Comparison of ENCODE assay signal across 8 cellular contexts in the genomic region with DNA sequence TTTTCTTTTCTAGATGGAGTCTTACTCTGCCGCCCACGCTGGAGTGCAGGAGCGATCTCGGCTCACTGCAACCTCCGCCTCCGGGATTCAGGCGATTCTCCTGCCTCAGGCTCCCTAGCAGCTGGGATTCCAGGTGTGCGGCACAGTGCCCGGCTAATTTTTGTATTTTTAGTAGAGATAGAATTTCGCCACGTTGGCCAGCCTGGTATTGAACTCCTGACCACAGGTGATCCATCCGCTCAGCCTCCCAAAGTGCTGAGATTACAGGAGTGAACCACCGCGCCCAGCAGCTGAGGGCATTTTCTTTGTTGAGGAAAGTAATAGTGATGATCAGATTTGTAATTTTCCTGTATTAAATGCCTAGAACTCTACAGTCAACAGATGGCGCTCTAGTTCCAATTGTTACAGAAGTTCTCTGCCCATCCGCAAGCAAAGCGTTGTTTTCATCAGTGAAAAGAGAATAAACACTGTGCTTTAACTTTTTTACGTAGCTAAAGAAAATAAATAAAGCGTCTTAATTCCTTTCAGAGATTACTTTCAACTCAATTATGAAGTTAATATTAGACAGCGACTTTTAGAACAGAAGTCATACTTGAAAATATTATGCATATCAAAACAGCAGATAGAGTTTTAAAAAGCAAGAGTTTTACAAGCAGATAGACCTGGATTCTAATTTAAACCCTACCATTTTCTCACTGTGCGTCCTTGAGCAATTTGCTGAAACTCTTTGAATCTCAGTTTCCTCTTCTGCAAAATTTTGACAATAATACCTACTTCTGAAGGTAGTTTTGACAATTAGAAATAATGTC.
DNase-seq lines count a peak whose midpoint lies in the region; ATAC-seq, FAIRE-seq and TF ChIP-seq lines count a peak whose summit lies in the region.

No MANE protein-coding gene starts in this region.

- no peaks in the 10 kb centered on the region for H3K9me3 ChIP-seq in Caco-2
- no peaks in the 10 kb centered on the region for H3K9me3 ChIP-seq in MM.1S (replicated peaks; ENCODE audit: insufficient read depth, low read length)
- H3K9me3 ChIP-seq in keratinocyte (ENCODE audit: control insufficient read depth, low read depth, low read length): no peaks in the 10 kb centered on the region

- TF ChIP-seq CTCF in Caco-2 (IDR thresholded peaks at IDR 0.05; ENCODE audit: insufficient read depth in 1 of 2, low read depth in 1 of 2, low read length in 1 of 2, severe bottlenecking in 1 of 2, unreplicated experiment in 1 of 2): peak; percentile 64
- TF ChIP-seq CTCF in MM.1S (IDR thresholded peaks at IDR 0.05; ENCODE audit: low read length): peak; percentile 79
- TF ChIP-seq CTCF in keratinocyte (optimal IDR thresholded peaks at IDR 0.05 in 1 of 3, IDR thresholded peaks at IDR 0.05 in 1 of 3, conservative IDR thresholded peaks at IDR 0.05 in 1 of 3; ENCODE audit: extremely low read depth in 1 of 3, insufficient read depth in 2 of 3, low read length in 3 of 3): peak; percentile 37 to 74 (median 56)

- TF ChIP-seq POLR2A in GM18505 (IDR thresholded peaks at IDR 0.05; ENCODE audit: borderline replicate concordance, extremely low read depth, insufficient read depth, insufficient read length): no peak

- peak; percentile 97 for FAIRE-seq in GM19239 (lab: Jason Lieb, UNC)
- peak; percentile 87 for FAIRE-seq in keratinocyte (lab: Jason Lieb, UNC)

- H3K79me2 ChIP-seq in MM.1S (ENCODE audit: low read length) (no peaks in the 10 kb centered on the region), keratinocyte (ENCODE audit: control insufficient read depth, insufficient read depth, low read length) (no peaks in the 10 kb centered on the region)

- H4K20me1 ChIP-seq in MM.1S (ENCODE audit: insufficient read depth, low read length) (no peaks in the 10 kb centered on the region), keratinocyte (ENCODE audit: control insufficient read depth, extremely low read depth, insufficient read depth, low read length) (no peaks in the 10 kb centered on the region)

- no peaks in the 10 kb centered on the region for H3K9me2 ChIP-seq in MM.1S (replicated peaks; ENCODE audit: insufficient read depth, low read length)

- H3K9me3 Mint-ChIP-seq in Caco-2 (ENCODE audit: unreplicated experiment): no peaks in the 10 kb centered on the region
- no peaks in the 10 kb centered on the region for H3K9me3 Mint-ChIP-seq in stimulated activated naive B cell treated with anti-CD40 and anti-IgM and Interleukin-4, amounts not matched to agents 10 μg/mL and 1 μg/mL and 100 μg/mL, for 72 hours

- CTCF ChIA-PET in Caco-2 (lab: Charles Lee): interaction anchor here (1.0 kb wide), 1 partner anchor 507 kb away, joined by 3 read pairs; the partner anchor contains the start of gene GALNT4

- no peaks in the 10 kb centered on the region for H3K36me3 ChIP-seq in Caco-2 (ENCODE audit: control insufficient read depth, insufficient read depth, low read length)
- no peaks in the 10 kb centered on the region for H3K36me3 ChIP-seq in MM.1S (replicated peaks; ENCODE audit: insufficient read depth, low read length)
- H3K36me3 ChIP-seq in keratinocyte (ENCODE audit: control insufficient read depth in 2 of 2, extremely low read depth in 1 of 2, insufficient read depth in 2 of 2, low read length in 2 of 2): no peaks in the 10 kb centered on the region

- H3K27ac ChIP-seq in MM.1S (ENCODE audit: low read length) (no peak overlapping the region), caudate nucleus (ENCODE audit: low read depth, low read length) (no peak overlapping the region), keratinocyte (ENCODE audit: control insufficient read depth, insufficient read depth, low read length) (no peak overlapping the region)

- peak overlapping the region; percentile 45 for H2AFZ ChIP-seq in MM.1S (ENCODE audit: low read length)
- H2AFZ ChIP-seq in keratinocyte (ENCODE audit: control insufficient read depth, low read length): peak overlapping the region; percentile 66

- H3K4me3 ChIP-seq in Caco-2 (ENCODE audit: low read depth, low read length): peak overlapping the region; percentile 10; the same call in 1 of the 2 replicates
- peak overlapping the region; percentile 20; the same call in 1 of the 2 replicates for H3K4me3 ChIP-seq in MM.1S (ENCODE audit: low read length)
- peak overlapping the region; percentile 14 to 39 (median 23) for H3K4me3 ChIP-seq in keratinocyte (ENCODE audit: control insufficient read depth in 2 of 3, extremely low read depth in 1 of 3, insufficient read depth in 2 of 3, low read depth in 1 of 3, low read length in 3 of 3)

- POLR2A ChIA-PET in Caco-2 (lab: Charles Lee): no interaction called here

- intact Hi-C loops in Caco-2 (cut with micrococcal nuclease; ENCODE audit: unreplicated experiment): no loop called here

- dilution Hi-C loops in keratinocyte (cut with MboI; ENCODE audit: extremely low pct_ligation_motif_present, low sequenced_read_pairs): no loop called here

- H3K27me3 Mint-ChIP-seq in Caco-2 (ENCODE audit: insufficient read depth, unreplicated experiment): no peaks in the 10 kb centered on the region
- peaks cover 0 to 4% of the 10 kb centered on the region in 2 donors for H3K27me3 Mint-ChIP-seq in stimulated activated naive B cell treated with anti-CD40 and anti-IgM and Interleukin-4, amounts not matched to agents 10 μg/mL and 1 μg/mL and 100 μg/mL, for 72 hours

- peaks cover 10% of the 10 kb centered on the region for H3K4me1 Mint-ChIP-seq in Caco-2 (ENCODE audit: low read depth, unreplicated experiment)
- peaks cover 3 to 12% of the 10 kb centered on the region in 2 donors for H3K4me1 Mint-ChIP-seq in stimulated activated naive B cell treated with anti-CD40 and anti-IgM and Interleukin-4, amounts not matched to agents 10 μg/mL and 1 μg/mL and 100 μg/mL, for 72 hours

- H3K27me3 ChIP-seq in Caco-2 (replicated peaks; ENCODE audit: control insufficient read depth, insufficient read depth, low read length): no peaks in the 10 kb centered on the region
- H3K27me3 ChIP-seq in MM.1S (replicated peaks; ENCODE audit: insufficient read depth, low read length): no peaks in the 10 kb centered on the region
- H3K27me3 ChIP-seq in keratinocyte (ENCODE audit: control insufficient read depth, extremely low read depth, insufficient read depth, low read length): no peaks in the 10 kb centered on the region

- no peak overlapping the region for H3K27ac Mint-ChIP-seq in Caco-2 (ENCODE audit: unreplicated experiment)
- no peak overlapping the region for H3K27ac Mint-ChIP-seq in stimulated activated naive B cell treated with anti-CD40 and anti-IgM and Interleukin-4, amounts not matched to agents 10 μg/mL and 1 μg/mL and 100 μg/mL, for 72 hours

- H3K4me1 ChIP-seq in Caco-2 (peaks cover 11% of the 10 kb centered on the region), MM.1S (ENCODE audit: low read length) (peaks cover 35% of the 10 kb centered on the region), keratinocyte (ENCODE audit: control insufficient read depth, extremely low read depth, insufficient read depth, low read length) (peaks cover 10% of the 10 kb centered on the region)

- BruUV-seq in Caco-2 (replicated peaks; lab: Mats Ljungman, UMichigan): no TSS peak

- peaks cover 9% of the 10 kb centered on the region for H3F3A ChIP-seq in MM.1S (ENCODE audit: insufficient read depth, low read length)

- H3K4me3 Mint-ChIP-seq in Caco-2 (ENCODE audit: unreplicated experiment): peak overlapping the region; percentile 48
- H3K4me3 Mint-ChIP-seq in stimulated activated naive B cell treated with anti-CD40 and anti-IgM and Interleukin-4, amounts not matched to agents 10 μg/mL and 1 μg/mL and 100 μg/mL, for 72 hours: no peak overlapping the region

- no peaks in the 10 kb centered on the region for H3K9me1 ChIP-seq in keratinocyte (ENCODE audit: control insufficient read depth, extremely low read depth, insufficient read depth, low read length)

- H3K9ac ChIP-seq in MM.1S (ENCODE audit: low read length): no peak overlapping the region; the same call in 1 of the 2 replicates
- H3K9ac ChIP-seq in keratinocyte (ENCODE audit: control insufficient read depth, extremely low read depth, insufficient read depth, low read length): peak overlapping the region; percentile 33

- ATAC-seq in stimulated activated naive B cell treated with anti-CD40 and anti-IgM and Interleukin-4, amounts not matched to agents 10 μg/mL and 1 μg/mL and 100 μg/mL, for 72 hours (replicated peaks): peak; percentile 50 to 68
- ATAC-seq in GM18505 (IDR thresholded peaks at IDR 0.05; ENCODE audit: unreplicated experiment): no peak

- DNase-seq in Caco-2: peak in 1 of 2 experiments; percentile 62
- DNase-seq in GM19239 (ENCODE audit: insufficient read length, low spot score): peak; percentile 5
- peak; percentile 82 for DNase-seq in MM.1S
- DNase-seq in RPMI7951 (ENCODE audit: low read depth): peak; percentile 71
- peak in 36 of 61 donors; percentile 1 to 75 (median 12) for DNase-seq in caudate nucleus (lab: John Stamatoyannopoulos, UW)
- DNase-seq in keratinocyte (ENCODE audit: low read depth, low spot score): no peak
- DNase-seq in stimulated activated naive B cell treated with anti-CD40 and anti-IgM and Interleukin-4, amounts not matched to agents 10 μg/mL and 1 μg/mL and 100 μg/mL, for 72 hours: no peak

- no peaks in the 10 kb centered on the region for H3K36me3 Mint-ChIP-seq in Caco-2 (ENCODE audit: insufficient read depth, unreplicated experiment)
- H3K36me3 Mint-ChIP-seq in stimulated activated naive B cell treated with anti-CD40 and anti-IgM and Interleukin-4, amounts not matched to agents 10 μg/mL and 1 μg/mL and 100 μg/mL, for 72 hours: no peaks in the 10 kb centered on the region

- H3K4me2 ChIP-seq in MM.1S (ENCODE audit: low read depth, low read length) (peak overlapping the region; percentile 42), keratinocyte (ENCODE audit: control insufficient read depth, extremely low read depth, insufficient read depth, low read depth, low read length) (peak overlapping the region; percentile 54)

Comparison
In these comparisons a context has a peak if more than half of its experiments do, and no peak if none do; other contexts are left out.
1. DNase-seq: peak in GM19239 (single experiment), MM.1S (single experiment), RPMI7951 (single experiment) and caudate nucleus (36 of 61); none in keratinocyte (single experiment) and stimulated activated naive B cell treated with anti-CD40 and anti-IgM and Interleukin-4, amounts not matched to agents 10 μg/mL and 1 μg/mL and 100 μg/mL, for 72 hours (single experiment).
2. Peak in every context shown above with its lines, with median percentiles within 50 percentile points of each other: H3K4me3 ChIP-seq and CTCF ChIP-seq.